8 cellular contexts compared by ENCODE assay signal in the genomic region with DNA sequence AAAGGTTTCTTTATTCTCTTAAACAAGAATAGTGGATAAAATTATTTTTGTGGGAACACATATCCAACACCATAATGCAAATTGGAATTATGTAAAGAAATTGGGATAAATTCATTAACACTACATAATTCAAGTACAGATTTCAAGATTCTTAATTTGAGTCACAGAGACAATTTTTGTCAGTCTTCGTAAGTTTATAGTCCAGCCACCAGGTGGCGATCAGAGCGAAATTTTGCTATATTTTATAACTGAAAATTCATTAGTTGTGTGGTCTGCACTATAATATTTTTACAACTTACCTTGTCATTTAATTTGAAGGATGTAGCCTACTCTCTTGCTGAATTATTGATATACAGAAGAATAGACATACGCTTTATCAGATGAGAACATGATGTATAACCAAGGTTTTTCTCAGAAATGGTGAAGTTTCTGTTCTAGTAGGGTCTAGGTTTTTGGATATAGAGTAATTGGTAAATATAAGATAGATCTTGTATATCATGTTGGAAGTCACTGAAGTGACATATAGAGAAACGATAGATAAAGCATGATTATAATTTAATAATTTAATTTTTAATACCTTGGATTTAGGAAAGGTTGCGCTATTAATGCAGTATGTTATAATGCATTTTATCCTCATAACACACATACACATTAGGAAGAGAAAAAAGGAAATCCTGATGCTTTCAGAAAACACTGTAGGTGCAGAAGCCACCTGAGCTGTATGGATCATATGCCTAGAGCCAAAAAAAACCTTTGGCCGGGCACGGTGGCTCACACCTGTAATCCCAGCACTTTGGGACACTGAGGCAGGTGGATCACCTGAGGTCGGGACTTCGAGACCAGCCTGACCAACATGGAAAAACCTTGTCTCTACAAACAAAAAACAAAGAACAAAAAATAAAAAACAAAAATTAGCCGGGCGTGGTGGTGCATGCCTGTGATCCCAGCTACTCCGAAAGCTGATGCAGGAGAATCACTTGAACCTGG. TPM values are rescaled to one million over a fixed set of nuclear protein-coding genes. Genes with fewer than 3 reads are reported as not detected.
DNase-seq lines count a peak whose midpoint lies in the region; ATAC-seq and TF ChIP-seq lines count a peak whose summit lies in the region.
"Had no signal": no experiment of that assay in that cellular context is flagged by ENCODE, and none has a peak within 500 bp of the region (broad histone marks: within the 10 kb centered on the region; RNA-seq: fewer than 3 reads in every experiment).

No MANE protein-coding gene starts in this region.

- H3K79me2 ChIP-seq in HCT116 (ENCODE audit: insufficient read depth, low read length), result no peaks in the 10 kb centered on the region
- H3K79me2 ChIP-seq in OCI-LY7 (ENCODE audit: insufficient read depth, low read depth, low read length), result no peaks in the 10 kb centered on the region

- no peak for ATAC-seq in HCT116
- ATAC-seq: activated naive CD4-positive, alpha-beta T cell treated with anti-CD3 and anti-CD28 coated beads, Interleukin-2, amount 50 U/mL, for 72 hours had no signal

- POLR2A ChIA-PET in HCT116 (lab: Charles Lee), result no interaction called here
- POLR2A ChIA-PET in OCI-LY7 (lab: Charles Lee), result no interaction called here

- BruUV-seq in HCT116 (replicated peaks; lab: Mats Ljungman, UMichigan), result no TSS peak
- no TSS peak for BruUV-seq in OCI-LY7 (replicated peaks; lab: Mats Ljungman, UMichigan)

- RAD21 ChIA-PET in HCT116 (lab: Charles Lee; ENCODE audit: low non-redundant PET in 1 of 2, low total read pairs in 2 of 2, uncharacterized antibody in 2 of 2, unreplicated experiment in 2 of 2), result interaction anchor here in 1 of 2 experiments (0.8 kb wide), 1 partner anchor 358 kb away, joined by 3 read pairs; no protein-coding TSS in a partner anchor

- no peaks in the 10 kb centered on the region for H4K20me1 ChIP-seq in HCT116 (ENCODE audit: insufficient read depth)
- no peaks in the 10 kb centered on the region for H4K20me1 ChIP-seq in OCI-LY7 (ENCODE audit: insufficient read depth, low read length)

- H2AFZ ChIP-seq in HCT116 (ENCODE audit: low read depth, low read length, poor library complexity, severe bottlenecking) (no peak overlapping the region), OCI-LY7 (ENCODE audit: low read length) (no peak overlapping the region)

- H3K9me2 ChIP-seq in HCT116 (ENCODE audit: insufficient read depth), result no peaks in the 10 kb centered on the region
- no peaks in the 10 kb centered on the region for H3K9me2 ChIP-seq in OCI-LY7 (ENCODE audit: insufficient read depth, low read length)

- H3K36me3 ChIP-seq in HCT116 (ENCODE audit: control insufficient read depth in 1 of 2, insufficient read depth in 2 of 2, low read length in 2 of 2), result no peaks in the 10 kb centered on the region
- H3K36me3 ChIP-seq in OCI-LY7 (ENCODE audit: insufficient read depth, low read length), result no peaks in the 10 kb centered on the region
- H3K36me3 ChIP-seq in adipocyte (ENCODE audit: control insufficient read depth, insufficient read depth, low read length, severe bottlenecking), result peaks cover 26% of the 10 kb centered on the region

- H3K9ac ChIP-seq in HCT116 (ENCODE audit: low read length), result no peak overlapping the region
- H3K9ac ChIP-seq in adipocyte (ENCODE audit: low read length), result no peak overlapping the region

- CTCF ChIA-PET in HCT116 (lab: Charles Lee) (interaction anchor here (1.0 to 4.7 kb wide), 3 partner anchors 108 to 358 kb away, joined by 4 to 42 read pairs (median 6); no protein-coding TSS in a partner anchor), OCI-LY7 (lab: Charles Lee; ENCODE audit: unreplicated experiment) (no interaction called here)

- intact Hi-C loops in HCT116 (cut with micrococcal nuclease), result loop anchor here (1.0 kb wide), 2 partner anchors 108 to 358 kb away; no protein-coding TSS in a partner anchor
- intact Hi-C loops in OCI-LY7 (cut with micrococcal nuclease; ENCODE audit: unreplicated experiment), result loop anchor here (1.0 kb wide), 1 partner anchor 358 kb away; no protein-coding TSS in a partner anchor

- H3K4me1 ChIP-seq in HCT116 (ENCODE audit: control insufficient read depth in 1 of 2, insufficient read depth in 2 of 2, low read length in 2 of 2) (peaks cover 5 to 14% of the 10 kb centered on the region in 2 experiments; a peak in 3 of 4 replicates), OCI-LY7 (ENCODE audit: insufficient read depth, low read length, poor library complexity, severe bottlenecking) (no peaks in the 10 kb centered on the region), adipocyte (ENCODE audit: control insufficient read depth, insufficient read depth, low read length) (peaks cover 36% of the 10 kb centered on the region)

- H3K27ac ChIP-seq in HCT116 (ENCODE audit: low read depth, low read length), result no peak overlapping the region
- no peak overlapping the region for H3K27ac ChIP-seq in OCI-LY7 (ENCODE audit: low read depth, low read length, poor library complexity, severe bottlenecking)

- TF ChIP-seq POLR2A in HCT116 (IDR thresholded peaks at IDR 0.05; ENCODE audit: borderline replicate concordance, extremely low read depth, insufficient read depth, insufficient read length), result no peak

- peak; percentile 46 to 75 (median 71) for TF ChIP-seq CTCF in HCT116 (IDR thresholded peaks at IDR 0.05 in 2 of 3, conservative IDR thresholded peaks at IDR 0.05 in 1 of 3; ENCODE audit: borderline replicate concordance in 1 of 3, insufficient read depth in 1 of 3, low read depth in 2 of 3, low read length in 2 of 3)
- peak; percentile 92 for TF ChIP-seq CTCF in OCI-LY7 (conservative IDR thresholded peaks at IDR 0.05; ENCODE audit: low read length)

- TF ChIP-seq RAD21 in HCT116 (IDR thresholded peaks at IDR 0.05; ENCODE audit: low read depth), result peak; percentile 70

- H3K4me3 ChIP-seq in HCT116 (replicated peaks in 1 of 2; ENCODE audit: low read depth in 1 of 2, low read length in 2 of 2) (no peak overlapping the region), OCI-LY7 (ENCODE audit: low read depth, low read length, poor library complexity, severe bottlenecking) (no peak overlapping the region), adipocyte (ENCODE audit: low read length) (no peak overlapping the region)

- H3K4me2 ChIP-seq in HCT116 (ENCODE audit: low read length) (no peak overlapping the region), OCI-LY7 (ENCODE audit: low read length) (no peak overlapping the region)

- peak; percentile 45 for DNase-seq in EL
- no peak for DNase-seq in HCT116 (ENCODE audit: low read depth, low spot score)
- DNase-seq in OCI-LY7 (ENCODE audit: low spot score), result peak; percentile 40
- peak; percentile 81 for DNase-seq in adipocyte (ENCODE audit: low read depth)
- peak; percentile 68 for DNase-seq in inferior parietal cortex (ENCODE audit: extremely low spot score)
- peak in 2 of 3 experiments; percentile 2 to 13 for DNase-seq in stimulated activated CD4-positive, alpha-beta T cell treated with anti-CD3 and anti-CD28 coated beads, TNF-alpha, amount 100 ng/mL, for 4 hours (ENCODE audit: low read depth in 3 of 3)
- no peak for DNase-seq in GDM1 (lab: John Stamatoyannopoulos, UW)

- H3K27me3 ChIP-seq in HCT116 (ENCODE audit: insufficient read depth, low read length), result no peaks in the 10 kb centered on the region
- no peaks in the 10 kb centered on the region for H3K27me3 ChIP-seq in adipocyte (replicated peaks; ENCODE audit: control insufficient read depth, insufficient read depth, low read length)

- H3K9me3 ChIP-seq in HCT116 (ENCODE audit: control insufficient read depth in 1 of 2, insufficient read depth in 1 of 2, low read depth in 1 of 2, low read length in 2 of 2) (no peaks in the 10 kb centered on the region), OCI-LY7 (ENCODE audit: low read length) (no peaks in the 10 kb centered on the region), adipocyte (ENCODE audit: control insufficient read depth, low read length) (no peaks in the 10 kb centered on the region)

TF ChIP-seq in HCT116, 20 proteins besides CTCF, POLR2A, EP300 and RAD21:
- TF ChIP-seq CBX3 (IDR thresholded peaks at IDR 0.05; ENCODE audit: low read depth), result no peak
- TF ChIP-seq ZNF274 (IDR thresholded peaks at IDR 0.05; ENCODE audit: low read depth, low read length), result no peak

RNA-seq across cellular contexts. Expression of a gene that starts 31.7 kb away (rescaled TPM):
- total RNA-seq in HCT116 (2021; ENCODE audit: unreplicated experiment) (4.1 TPM), OCI-LY7 (2022) (not detected in 2 replicates)
- polyA plus RNA-seq in HCT116 (2012), result 2.4 and 2.7 TPM in 2 replicates
- not detected in 2 replicates for total RNA-seq in OCI-LY7 (2014; rRNA removed; shearing (Covaris generic))
- total RNA-seq: activated naive CD4-positive, alpha-beta T cell treated with anti-CD3 and anti-CD28 coated beads, Interleukin-2, amount 50 U/mL, for 72 hours had no signal

RNA-seq across cellular contexts. Expression of a gene that starts 58.2 kb away (rescaled TPM):
- total RNA-seq in HCT116 (2021; ENCODE audit: unreplicated experiment) (25.8 TPM), OCI-LY7 (2022) (not detected in 2 replicates)
- polyA plus RNA-seq in HCT116 (2012), result 15.3 and 20.7 TPM in 2 replicates
- not detected in 2 replicates for total RNA-seq in OCI-LY7 (2014; rRNA removed; shearing (Covaris generic))

Comparison
In these comparisons a context has a peak if more than half of its experiments do, and no peak if none do; other contexts are left out.
1. DNase-seq: peak in EL (single experiment), OCI-LY7 (single experiment), adipocyte (single experiment), inferior parietal cortex (single experiment) and stimulated activated CD4-positive, alpha-beta T cell treated with anti-CD3 and anti-CD28 coated beads, TNF-alpha, amount 100 ng/mL, for 4 hours (2 of 3); none in HCT116 (single experiment) and GDM1 (single experiment).
2. RNA of a gene that starts 58.2 kb away (total RNA-seq): 25.8 TPM in HCT116 (single experiment); not detected in OCI-LY7; every median in the first group is over 10 times any median in the second.